In genomic region chr14:96294246-96294645, GRCh38 we compare ENCODE assay signal across 31 cellular contexts. TPM values are rescaled to one million over a fixed set of nuclear protein-coding genes. Genes with fewer than 3 reads are reported as not detected.
"Had no signal": no experiment of that assay in that cellular context is flagged by ENCODE, and none has a peak within 500 bp of the region (broad histone marks: within the 10 kb centered on the region; RNA-seq: fewer than 3 reads in every experiment).

No MANE protein-coding gene starts in this region.

- H3K36me3 Mint-ChIP-seq: activated naive CD4-positive, alpha-beta T cell treated with anti-CD3 and anti-CD28 coated beads, Interleukin-2, amount 50 U/mL, for 72 hours had no signal

- H3K36me3 ChIP-seq: breast epithelium, colonic mucosa had no signal

- H3K4me3 Mint-ChIP-seq: activated CD4-positive, alpha-beta T cell treated with anti-CD3 and anti-CD28 coated beads for 36 hours; activated CD8-positive, alpha-beta T cell treated with anti-CD3 and anti-CD28 coated beads for 36 hours; activated naive CD4-positive, alpha-beta T cell treated with anti-CD3 and anti-CD28 coated beads, Interleukin-2, amount 10 ng/mL, durations not matched to agents 7 days and 5 days; activated naive CD8-positive, alpha-beta T cell treated with anti-CD3 and anti-CD28 coated beads, Interleukin-2, amount 10 ng/mL, durations not matched to agents 7 days and 5 days; activated T-cell treated with anti-CD3 and anti-CD28 coated beads, Interleukin-2, amount 50 U/mL, for 72 hours; brain; endodermal cell; T-helper 17 cell; T-helper 2 cell treated with Interferon-gamma antibody and Interleukin-4, amounts not matched to agents 5 μg/mL and 100 μg/mL, for 36 hours had no signal

- H3K4me3 ChIP-seq: ascending aorta, breast epithelium, cardiac muscle cell, colonic mucosa had no signal

- H3K27me3 Mint-ChIP-seq: activated CD4-positive, alpha-beta T cell treated with anti-CD3 and anti-CD28 coated beads for 36 hours; activated CD8-positive, alpha-beta T cell treated with anti-CD3 and anti-CD28 coated beads for 36 hours; activated naive CD4-positive, alpha-beta T cell treated with anti-CD3 and anti-CD28 coated beads, Interleukin-2, amount 10 ng/mL, durations not matched to agents 7 days and 5 days; activated naive CD8-positive, alpha-beta T cell treated with anti-CD3 and anti-CD28 coated beads, Interleukin-2, amount 10 ng/mL, durations not matched to agents 7 days and 5 days; brain; T-helper 17 cell had no signal

- ATAC-seq: activated CD4-positive, alpha-beta T cell treated with anti-CD3 and anti-CD28 coated beads for 36 hours; activated CD8-positive, alpha-beta T cell treated with anti-CD3 and anti-CD28 coated beads for 36 hours; activated naive CD4-positive, alpha-beta T cell treated with anti-CD3 and anti-CD28 coated beads, Interleukin-2, amount 50 U/mL, for 72 hours; activated T-cell treated with anti-CD3 and anti-CD28 coated beads, Interleukin-2, amount 50 U/mL, for 72 hours; esophagus mucosa; T-helper 17 cell had no signal

- H3K27ac ChIP-seq: ascending aorta, breast epithelium, cardiac muscle cell, colonic mucosa, WERI-Rb-1 had no signal

- H3K4me1 ChIP-seq: ascending aorta, breast epithelium, colonic mucosa had no signal

- H3K4me1 Mint-ChIP-seq: activated CD4-positive, alpha-beta T cell treated with anti-CD3 and anti-CD28 coated beads for 36 hours; activated naive CD4-positive, alpha-beta T cell treated with anti-CD3 and anti-CD28 coated beads, Interleukin-2, amount 10 ng/mL, durations not matched to agents 7 days and 5 days; activated naive CD8-positive, alpha-beta T cell treated with anti-CD3 and anti-CD28 coated beads, Interleukin-2, amount 10 ng/mL, durations not matched to agents 7 days and 5 days; brain; endodermal cell; T-helper 17 cell had no signal

- H3K27ac Mint-ChIP-seq: activated CD4-positive, alpha-beta T cell treated with anti-CD3 and anti-CD28 coated beads for 36 hours; activated CD8-positive, alpha-beta T cell treated with anti-CD3 and anti-CD28 coated beads for 36 hours; activated naive CD4-positive, alpha-beta T cell treated with anti-CD3 and anti-CD28 coated beads, Interleukin-2, amount 10 ng/mL, durations not matched to agents 7 days and 5 days; activated naive CD4-positive, alpha-beta T cell treated with anti-CD3 and anti-CD28 coated beads, Interleukin-2, amount 50 U/mL, for 72 hours; activated naive CD8-positive, alpha-beta T cell treated with anti-CD3 and anti-CD28 coated beads, Interleukin-2, amount 10 ng/mL, durations not matched to agents 7 days and 5 days; activated T-cell treated with anti-CD3 and anti-CD28 coated beads, Interleukin-2, amount 50 U/mL, for 72 hours; endodermal cell; T-helper 17 cell; T-helper 2 cell treated with Interferon-gamma antibody and Interleukin-4, amounts not matched to agents 5 μg/mL and 100 μg/mL, for 36 hours had no signal

- H3K9me3 Mint-ChIP-seq: activated CD8-positive, alpha-beta T cell treated with anti-CD3 and anti-CD28 coated beads for 36 hours; activated naive CD4-positive, alpha-beta T cell treated with anti-CD3 and anti-CD28 coated beads, Interleukin-2, amount 10 ng/mL, durations not matched to agents 7 days and 5 days; activated naive CD4-positive, alpha-beta T cell treated with anti-CD3 and anti-CD28 coated beads, Interleukin-2, amount 50 U/mL, for 72 hours; activated naive CD8-positive, alpha-beta T cell treated with anti-CD3 and anti-CD28 coated beads, Interleukin-2, amount 10 ng/mL, durations not matched to agents 7 days and 5 days; activated T-cell treated with anti-CD3 and anti-CD28 coated beads, Interleukin-2, amount 50 U/mL, for 72 hours; brain; endodermal cell; T-helper 2 cell treated with Interferon-gamma antibody and Interleukin-4, amounts not matched to agents 5 μg/mL and 100 μg/mL, for 36 hours had no signal

- H3K27me3 ChIP-seq: ascending aorta, breast epithelium, cardiac muscle cell, colonic mucosa had no signal

- DNase-seq: activated CD4-positive, alpha-beta T cell treated with anti-CD3 and anti-CD28 coated beads for 36 hours; activated CD4-positive, alpha-beta T cell treated with anti-CD3 and anti-CD28 coated beads, Interleukin-2, amount 50 U/mL, for 1 hour; activated CD4-positive, alpha-beta T cell treated with anti-CD3 and anti-CD28 coated beads, Interleukin-2, amount 50 U/mL, for 48 hours; activated CD4-positive, CD25-positive, alpha-beta regulatory T cell; activated CD4-positive, CD25-positive, alpha-beta regulatory T cell treated with anti-CD3 and anti-CD28 coated beads, Interleukin-2, amount 50 U/mL, for 72 hours; activated CD8-positive, alpha-beta memory T cell treated with anti-CD3 and anti-CD28 coated beads for 24 hours; activated CD8-positive, alpha-beta T cell treated with anti-CD3 and anti-CD28 coated beads for 36 hours; activated gamma-delta T cell; activated naive CD4-positive, alpha-beta T cell; activated naive CD4-positive, alpha-beta T cell treated with anti-CD3 and anti-CD28 coated beads, Interleukin-2, amount 10 ng/mL, durations not matched to agents 7 days and 5 days; activated naive CD8-positive, alpha-beta T cell treated with anti-CD3 and anti-CD28 coated beads, Interleukin-2, amount 10 ng/mL, durations not matched to agents 7 days and 5 days; activated T-cell treated with anti-CD3 and anti-CD28 coated beads, Interleukin-2, amount 50 U/mL, for 1 hour; activated T-cell treated with anti-CD3 and anti-CD28 coated beads, Interleukin-2, amount 50 U/mL, for 72 hours; central memory CD4-positive, alpha-beta T cell; cerebellar nuclear complex; colonic mucosa; effector CD8-positive, alpha-beta T cell; endodermal cell; foreskin fibroblast; T-helper 1 cell; T-helper 17 cell; T1000; WERI-Rb-1 had no signal

RNA-seq across cellular contexts. Expression of gene BDKRB1, which starts 38.2 kb away (rescaled TPM):
- total RNA-seq: activated CD4-positive, alpha-beta T cell treated with anti-CD3 and anti-CD28 coated beads for 36 hours; activated CD8-positive, alpha-beta T cell treated with anti-CD3 and anti-CD28 coated beads for 36 hours; activated naive CD4-positive, alpha-beta T cell treated with anti-CD3 and anti-CD28 coated beads, Interleukin-2, amount 50 U/mL, for 72 hours; activated naive CD8-positive, alpha-beta T cell treated with anti-CD3 and anti-CD28 coated beads, Interleukin-2, amount 10 ng/mL, durations not matched to agents 7 days and 5 days; activated T-cell treated with anti-CD3 and anti-CD28 coated beads, Interleukin-2, amount 50 U/mL, for 72 hours; ascending aorta; dermis microvascular lymphatic vessel endothelial cell; T-helper 17 cell had no signal
- polyA plus RNA-seq: cardiac muscle cell had no signal
